Comparison of ENCODE assay signal across 27 cellular contexts in the genomic region with DNA sequence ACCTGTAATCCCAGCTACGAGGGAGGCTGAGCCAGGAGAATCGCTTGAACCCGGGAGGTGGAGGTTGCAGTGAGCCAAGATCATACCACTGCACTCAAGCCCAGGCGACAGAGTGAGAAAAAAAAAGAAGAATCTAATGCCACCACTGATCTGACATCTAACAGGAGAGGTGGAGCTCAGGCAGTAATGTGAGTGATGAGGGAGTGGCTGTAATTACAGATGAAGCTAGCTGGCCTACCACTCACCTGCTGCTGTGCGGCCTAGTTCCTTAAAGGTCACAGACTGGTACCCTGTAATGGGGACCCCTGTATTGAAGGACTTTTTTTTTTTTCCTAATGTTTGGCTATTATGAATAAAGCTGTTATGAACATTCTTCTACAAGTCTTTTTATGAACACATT.
"Had no signal": no experiment of that assay in that cellular context is flagged by ENCODE, and none has a peak within 500 bp of the region (broad histone marks: within the 10 kb centered on the region; RNA-seq: fewer than 3 reads in every experiment).

No MANE protein-coding gene starts in this region.

- H3K4me1 ChIP-seq: colonic mucosa, esophagus muscularis mucosa, esophagus squamous epithelium, foreskin keratinocyte, gastrocnemius medialis, gastroesophageal sphincter, heart left ventricle, heart right ventricle had no signal

- FAIRE-seq: endometrium, endothelial cell of umbilical vein, frontal cortex had no signal

- H3K27me3 ChIP-seq: colonic mucosa, esophagus muscularis mucosa, esophagus squamous epithelium, foreskin keratinocyte, gastrocnemius medialis, gastroesophageal sphincter, heart left ventricle, heart right ventricle had no signal

- H3K4me3 ChIP-seq: colonic mucosa, coronary artery, dorsolateral prefrontal cortex, esophagus muscularis mucosa, esophagus squamous epithelium, gastrocnemius medialis, gastroesophageal sphincter, heart left ventricle, heart right ventricle had no signal

- ATAC-seq: effector memory CD8-positive, alpha-beta T cell; esophagus mucosa; foreskin keratinocyte; gastrocnemius medialis; gastroesophageal sphincter; heart left ventricle; heart right ventricle had no signal

- DNase-seq: colonic mucosa; cortex of kidney; dermis blood vessel endothelial cell; dorsolateral prefrontal cortex; effector CD4-positive, alpha-beta T cell; effector CD8-positive, alpha-beta T cell; effector memory CD4-positive, alpha-beta T cell; effector memory CD8-positive, alpha-beta T cell; endodermal cell; erythroblast; esophagus squamous epithelium; foreskin fibroblast; foreskin keratinocyte; foreskin melanocyte; gastrocnemius medialis; glutamatergic neuron; head of caudate nucleus; heart left ventricle; heart right ventricle had no signal

- H3K9me3 ChIP-seq: colonic mucosa, esophagus muscularis mucosa, esophagus squamous epithelium, gastrocnemius medialis, gastroesophageal sphincter, heart left ventricle had no signal

- H3K36me3 ChIP-seq: colonic mucosa, esophagus muscularis mucosa, esophagus squamous epithelium, gastrocnemius medialis, gastroesophageal sphincter, heart left ventricle, heart right ventricle had no signal

- H3K27ac ChIP-seq: colonic mucosa, coronary artery, dorsolateral prefrontal cortex, epithelial cell of prostate, esophagus muscularis mucosa, esophagus squamous epithelium, foreskin keratinocyte, gastrocnemius medialis, gastroesophageal sphincter, heart left ventricle, heart right ventricle had no signal
